ENCODE assay signal across 36 cellular contexts in the genomic region with DNA sequence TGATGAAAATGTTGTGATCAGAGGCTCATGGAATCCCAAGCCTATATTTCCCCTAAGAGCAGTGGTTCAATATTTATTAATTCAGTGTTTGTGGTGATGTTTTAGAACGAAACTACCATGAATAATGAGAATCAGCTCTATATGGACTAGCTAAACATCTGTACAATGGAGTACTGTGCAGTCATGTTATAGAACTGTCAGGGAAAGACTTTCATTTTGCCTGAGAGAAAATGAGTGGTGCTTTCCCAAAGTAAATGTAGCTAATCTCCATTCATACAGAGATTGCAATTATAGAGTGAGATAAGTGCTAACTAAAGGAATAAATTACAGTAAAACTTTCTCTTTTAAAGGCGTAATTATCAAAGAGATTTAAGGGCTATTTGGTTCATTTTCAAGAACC.
"Had no signal": no experiment of that assay in that cellular context is flagged by ENCODE, and none has a peak within 500 bp of the region (broad histone marks: within the 10 kb centered on the region; RNA-seq: fewer than 3 reads in every experiment).

No MANE protein-coding gene starts in this region.

- ATAC-seq: activated CD8-positive, alpha-beta memory T cell treated with anti-CD3 and anti-CD28 coated beads, Interleukin-2, amount 10 ng/mL, durations not matched to agents 7 days and 5 days; activated CD8-positive, alpha-beta T cell treated with anti-CD3 and anti-CD28 coated beads, Interleukin-2, amount 10 ng/mL, durations not matched to agents 7 days and 5 days; activated naive CD8-positive, alpha-beta T cell treated with anti-CD3 and anti-CD28 coated beads, Interleukin-2, amount 50 U/mL, for 24 hours had no signal

- H3K27ac ChIP-seq: ascending aorta, cardiac muscle cell, VCaP had no signal

- DNase-seq: activated CD4-positive, alpha-beta memory T cell treated with anti-CD3 and anti-CD28 coated beads, Interleukin-2, amount 10 ng/mL, durations not matched to agents 7 days and 5 days; activated CD4-positive, alpha-beta T cell treated with anti-CD3 and anti-CD28 coated beads for 4 hours; activated CD4-positive, alpha-beta T cell treated with anti-CD3 and anti-CD28 coated beads, Interleukin-2, amount 10 ng/mL, durations not matched to agents 7 days and 5 days; activated CD4-positive, alpha-beta T cell treated with anti-CD3 and anti-CD28 coated beads, Interleukin-2, amount 50 U/mL, for 48 hours; activated CD4-positive, CD25-positive, alpha-beta regulatory T cell treated with anti-CD3 and anti-CD28 coated beads, Interleukin-2, amount 50 U/mL, for 72 hours; activated CD8-positive, alpha-beta memory T cell treated with anti-CD3 and anti-CD28 coated beads for 24 hours; activated CD8-positive, alpha-beta memory T cell treated with anti-CD3 and anti-CD28 coated beads, Interleukin-2, amount 10 ng/mL, durations not matched to agents 7 days and 5 days; activated CD8-positive, alpha-beta memory T cell treated with anti-CD3 and anti-CD28 coated beads, Interleukin-2, amount 50 U/mL, for 48 hours; activated CD8-positive, alpha-beta T cell treated with anti-CD3 and anti-CD28 coated beads, Interleukin-2, amount 10 ng/mL, durations not matched to agents 7 days and 5 days; activated effector memory CD4-positive, alpha-beta T cell treated with Interleukin-2 at 50 U/mL for 16 hours; activated gamma-delta T cell; activated naive CD4-positive, alpha-beta T cell treated with anti-CD3 and anti-CD28 coated beads, Interleukin-2, amount 10 ng/mL, durations not matched to agents 7 days and 5 days; activated naive CD4-positive, alpha-beta T cell treated with Interleukin-2 at 50 U/mL for 16 hours; activated naive CD8-positive, alpha-beta T cell treated with anti-CD3 and anti-CD28 coated beads, Interleukin-2, amount 10 ng/mL, durations not matched to agents 7 days and 5 days; activated naive CD8-positive, alpha-beta T cell treated with anti-CD3 and anti-CD28 coated beads, Interleukin-2, amount 50 U/mL, for 24 hours; activated T-cell treated with anti-CD3 and anti-CD28 coated beads, Interleukin-2, amount 50 U/mL, for 24 hours; activated T-cell treated with anti-CD3 and anti-CD28 coated beads, Interleukin-2, amount 50 U/mL, for 48 hours; amygdala; anterior cingulate cortex; caudate nucleus; cerebellar nuclear complex; T-helper 1 cell; T-helper 2 cell; T-helper 9 cell had no signal

- H3K4me3 Mint-ChIP-seq: activated CD4-positive, alpha-beta memory T cell treated with anti-CD3 and anti-CD28 coated beads, Interleukin-2, amount 10 ng/mL, durations not matched to agents 7 days and 5 days; activated CD4-positive, alpha-beta T cell treated with anti-CD3 and anti-CD28 coated beads, Interleukin-2, amount 10 ng/mL, durations not matched to agents 7 days and 5 days; activated CD8-positive, alpha-beta memory T cell treated with anti-CD3 and anti-CD28 coated beads, Interleukin-2, amount 10 ng/mL, durations not matched to agents 7 days and 5 days; activated CD8-positive, alpha-beta T cell treated with anti-CD3 and anti-CD28 coated beads, Interleukin-2, amount 10 ng/mL, durations not matched to agents 7 days and 5 days; activated naive CD4-positive, alpha-beta T cell treated with anti-CD3 and anti-CD28 coated beads, Interleukin-2, amount 10 ng/mL, durations not matched to agents 7 days and 5 days; activated naive CD4-positive, alpha-beta T cell treated with anti-CD3 and anti-CD28 coated beads, Interleukin-2, amount 50 U/mL, for 24 hours; activated naive CD8-positive, alpha-beta T cell; activated naive CD8-positive, alpha-beta T cell treated with anti-CD3 and anti-CD28 coated beads, Interleukin-2, amount 10 ng/mL, durations not matched to agents 7 days and 5 days; activated naive CD8-positive, alpha-beta T cell treated with anti-CD3 and anti-CD28 coated beads, Interleukin-2, amount 50 U/mL, for 24 hours; activated T-cell treated with anti-CD3 and anti-CD28 coated beads, Interleukin-2, amount 50 U/mL, for 24 hours; brain; central memory CD8-positive, alpha-beta T cell; T-helper 1 cell treated with Interleukin-12 subunit alpha and Interleukin-12 subunit beta and Interleukin-4 antibody, amounts not matched to agents 30 μg/mL and 1 μg/mL, for 36 hours; T-helper 2 cell treated with Interferon-gamma antibody and Interleukin-4, amounts not matched to agents 5 μg/mL and 100 μg/mL, for 36 hours had no signal

- H3K27ac Mint-ChIP-seq: activated CD4-positive, alpha-beta memory T cell treated with anti-CD3 and anti-CD28 coated beads, Interleukin-2, amount 10 ng/mL, durations not matched to agents 7 days and 5 days; activated CD4-positive, alpha-beta T cell treated with anti-CD3 and anti-CD28 coated beads, Interleukin-2, amount 10 ng/mL, durations not matched to agents 7 days and 5 days; activated CD8-positive, alpha-beta memory T cell treated with anti-CD3 and anti-CD28 coated beads, Interleukin-2, amount 10 ng/mL, durations not matched to agents 7 days and 5 days; activated CD8-positive, alpha-beta T cell treated with anti-CD3 and anti-CD28 coated beads, Interleukin-2, amount 10 ng/mL, durations not matched to agents 7 days and 5 days; activated naive CD4-positive, alpha-beta T cell treated with anti-CD3 and anti-CD28 coated beads, Interleukin-2, amount 10 ng/mL, durations not matched to agents 7 days and 5 days; activated naive CD4-positive, alpha-beta T cell treated with anti-CD3 and anti-CD28 coated beads, Interleukin-2, amount 50 U/mL, for 24 hours; activated naive CD8-positive, alpha-beta T cell; activated naive CD8-positive, alpha-beta T cell treated with anti-CD3 and anti-CD28 coated beads, Interleukin-2, amount 10 ng/mL, durations not matched to agents 7 days and 5 days; activated naive CD8-positive, alpha-beta T cell treated with anti-CD3 and anti-CD28 coated beads, Interleukin-2, amount 50 U/mL, for 24 hours; activated T-cell treated with anti-CD3 and anti-CD28 coated beads, Interleukin-2, amount 50 U/mL, for 24 hours; activated T-helper 2 cell treated with anti-CD3 and anti-CD28 coated beads, Interferon-gamma antibody, Interleukin-2, Interleukin-4, amounts not matched to agents 10 μg/mL and 5 μg/mL and 100 μg/mL, durations not matched to agents 14 hours and 24 hours and 36 hours; T-helper 1 cell treated with Interleukin-12 subunit alpha and Interleukin-12 subunit beta and Interleukin-4 antibody, amounts not matched to agents 30 μg/mL and 1 μg/mL, for 36 hours; T-helper 2 cell treated with Interferon-gamma antibody and Interleukin-4, amounts not matched to agents 5 μg/mL and 100 μg/mL, for 36 hours had no signal

- H3K4me1 Mint-ChIP-seq: activated CD4-positive, alpha-beta memory T cell treated with anti-CD3 and anti-CD28 coated beads, Interleukin-2, amount 10 ng/mL, durations not matched to agents 7 days and 5 days; activated CD4-positive, alpha-beta T cell treated with anti-CD3 and anti-CD28 coated beads, Interleukin-2, amount 10 ng/mL, durations not matched to agents 7 days and 5 days; activated CD8-positive, alpha-beta memory T cell treated with anti-CD3 and anti-CD28 coated beads, Interleukin-2, amount 10 ng/mL, durations not matched to agents 7 days and 5 days; activated naive CD4-positive, alpha-beta T cell treated with anti-CD3 and anti-CD28 coated beads, Interleukin-2, amount 10 ng/mL, durations not matched to agents 7 days and 5 days; activated naive CD4-positive, alpha-beta T cell treated with anti-CD3 and anti-CD28 coated beads, Interleukin-2, amount 50 U/mL, for 24 hours; activated naive CD8-positive, alpha-beta T cell treated with anti-CD3 and anti-CD28 coated beads, Interleukin-2, amount 10 ng/mL, durations not matched to agents 7 days and 5 days; activated naive CD8-positive, alpha-beta T cell treated with anti-CD3 and anti-CD28 coated beads, Interleukin-2, amount 50 U/mL, for 24 hours; central memory CD8-positive, alpha-beta T cell had no signal

- H3K9me3 ChIP-seq: ascending aorta had no signal

- H3K36me3 ChIP-seq: ascending aorta, cardiac muscle cell had no signal

- H3K36me3 Mint-ChIP-seq: activated CD8-positive, alpha-beta memory T cell treated with anti-CD3 and anti-CD28 coated beads, Interleukin-2, amount 10 ng/mL, durations not matched to agents 7 days and 5 days; activated naive CD4-positive, alpha-beta T cell treated with anti-CD3 and anti-CD28 coated beads, Interleukin-2, amount 10 ng/mL, durations not matched to agents 7 days and 5 days; activated naive CD4-positive, alpha-beta T cell treated with anti-CD3 and anti-CD28 coated beads, Interleukin-2, amount 50 U/mL, for 24 hours; activated naive CD8-positive, alpha-beta T cell; activated naive CD8-positive, alpha-beta T cell treated with anti-CD3 and anti-CD28 coated beads, Interleukin-2, amount 10 ng/mL, durations not matched to agents 7 days and 5 days; brain had no signal

- H3K4me1 ChIP-seq: ascending aorta had no signal

- FAIRE-seq: bronchial epithelial cell, TTC549 had no signal

- H3K9me3 Mint-ChIP-seq: activated CD4-positive, alpha-beta memory T cell treated with anti-CD3 and anti-CD28 coated beads, Interleukin-2, amount 10 ng/mL, durations not matched to agents 7 days and 5 days; activated CD4-positive, alpha-beta T cell treated with anti-CD3 and anti-CD28 coated beads, Interleukin-2, amount 10 ng/mL, durations not matched to agents 7 days and 5 days; activated naive CD4-positive, alpha-beta T cell treated with anti-CD3 and anti-CD28 coated beads, Interleukin-2, amount 10 ng/mL, durations not matched to agents 7 days and 5 days; activated naive CD4-positive, alpha-beta T cell treated with anti-CD3 and anti-CD28 coated beads, Interleukin-2, amount 50 U/mL, for 24 hours; activated naive CD8-positive, alpha-beta T cell treated with anti-CD3 and anti-CD28 coated beads, Interleukin-2, amount 10 ng/mL, durations not matched to agents 7 days and 5 days; activated naive CD8-positive, alpha-beta T cell treated with anti-CD3 and anti-CD28 coated beads, Interleukin-2, amount 50 U/mL, for 24 hours; activated T-cell treated with anti-CD3 and anti-CD28 coated beads, Interleukin-2, amount 50 U/mL, for 24 hours; activated T-helper 2 cell treated with anti-CD3 and anti-CD28 coated beads, Interferon-gamma antibody, Interleukin-2, Interleukin-4, amounts not matched to agents 10 μg/mL and 5 μg/mL and 100 μg/mL, durations not matched to agents 14 hours and 24 hours and 36 hours; central memory CD8-positive, alpha-beta T cell; T-helper 1 cell treated with Interleukin-12 subunit alpha and Interleukin-12 subunit beta and Interleukin-4 antibody, amounts not matched to agents 30 μg/mL and 1 μg/mL, for 36 hours; T-helper 2 cell treated with Interferon-gamma antibody and Interleukin-4, amounts not matched to agents 5 μg/mL and 100 μg/mL, for 36 hours had no signal

- H3K4me3 ChIP-seq: ascending aorta, cardiac muscle cell had no signal

- H3K27me3 ChIP-seq: ascending aorta, cardiac muscle cell had no signal
